25 cellular contexts compared by ENCODE assay signal in the genomic region with DNA sequence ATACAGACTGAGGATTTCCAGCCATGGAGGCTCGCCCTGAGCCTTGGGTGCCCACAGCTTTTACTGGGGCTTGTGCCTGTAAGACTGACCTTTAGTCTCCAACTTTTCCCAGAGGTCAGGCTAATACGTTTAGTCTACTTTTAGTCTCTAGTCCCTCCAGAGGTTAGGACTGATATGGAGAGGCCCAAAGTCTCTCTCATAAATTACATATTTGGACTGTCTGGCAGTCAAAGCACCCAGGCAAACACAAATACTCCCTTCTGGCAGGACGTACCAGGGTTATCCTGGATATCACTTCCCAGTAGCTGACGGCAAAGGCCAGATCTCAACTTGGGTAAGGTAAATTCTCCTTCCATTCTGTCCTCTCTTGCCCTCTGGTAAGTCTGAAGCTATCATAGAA.
"Had no signal": no experiment of that assay in that cellular context is flagged by ENCODE, and none has a peak within 500 bp of the region (broad histone marks: within the 10 kb centered on the region; RNA-seq: fewer than 3 reads in every experiment).

No MANE protein-coding gene starts in this region.

- H3K4me1 ChIP-seq: prostate gland, suprapubic skin, testis, tibial artery, uterus had no signal

- ATAC-seq: naive thymus-derived CD8-positive, alpha-beta T cell; right cardiac atrium; sciatic nerve; stimulated activated naive B cell treated with anti-CD40 and anti-IgM and Interleukin-4, amounts not matched to agents 10 μg/mL and 1 μg/mL and 100 μg/mL, for 72 hours; upper lobe of right lung had no signal

- H3K9me3 ChIP-seq: neutrophil, pancreas, prostate gland, spleen, suprapubic skin, testis, tibial artery, transverse colon, upper lobe of right lung, uterus had no signal

- H3K27me3 ChIP-seq: pancreas, spleen, suprapubic skin, testis, tibial artery, transverse colon, upper lobe of right lung, uterus had no signal

- H3K4me3 ChIP-seq: pancreas, prostate gland, skin epidermis, smooth muscle cell, spleen, suprapubic skin, testis, tibial artery, transverse colon, upper lobe of right lung, uterus had no signal

- H3K36me3 ChIP-seq: neutrophil, pancreas, prostate gland, spleen, suprapubic skin, tibial artery, transverse colon, upper lobe of right lung, uterus had no signal

- DNase-seq: naive B cell; naive thymus-derived CD8-positive, alpha-beta T cell; nephron progenitor cell; nucleus accumbens; pancreas; right cardiac atrium; spleen; stimulated activated CD4-positive, alpha-beta T cell treated with anti-CD3 and anti-CD28 coated beads, Interleukin-12 subunit alpha, Interleukin-12 subunit beta, amount 100 ng/mL, for 4 hours; stimulated activated CD4-positive, alpha-beta T cell treated with anti-CD3 and anti-CD28 coated beads, Interleukin-1b, Interleukin-23, amount 100 ng/mL, for 48 hours; stimulated activated CD4-positive, alpha-beta T cell treated with anti-CD3 and anti-CD28 coated beads, Interleukin-4, amount 100 ng/mL, for 1 hour; stimulated activated CD4-positive, alpha-beta T cell treated with anti-CD3 and anti-CD28 coated beads, Interleukin-4, amount 100 ng/mL, for 4 hours; stimulated activated naive B cell treated with anti-CD40 and anti-IgM and Interleukin-4, amounts not matched to agents 10 μg/mL and 1 μg/mL and 100 μg/mL, for 72 hours; stimulated activated naive CD4-positive, alpha-beta T cell treated with Interleukin-2 at 50 U/mL for 16 hours; substantia nigra; testis; tibial artery; transverse colon; upper lobe of right lung; uterus had no signal

- H3K27ac ChIP-seq: neutrophil, pancreas, prostate gland, skin epidermis, spleen, suprapubic skin, testis, tibial artery, transverse colon, upper lobe of right lung, uterus had no signal
